1 cellular context compared by ENCODE assay signal in the genomic region with DNA sequence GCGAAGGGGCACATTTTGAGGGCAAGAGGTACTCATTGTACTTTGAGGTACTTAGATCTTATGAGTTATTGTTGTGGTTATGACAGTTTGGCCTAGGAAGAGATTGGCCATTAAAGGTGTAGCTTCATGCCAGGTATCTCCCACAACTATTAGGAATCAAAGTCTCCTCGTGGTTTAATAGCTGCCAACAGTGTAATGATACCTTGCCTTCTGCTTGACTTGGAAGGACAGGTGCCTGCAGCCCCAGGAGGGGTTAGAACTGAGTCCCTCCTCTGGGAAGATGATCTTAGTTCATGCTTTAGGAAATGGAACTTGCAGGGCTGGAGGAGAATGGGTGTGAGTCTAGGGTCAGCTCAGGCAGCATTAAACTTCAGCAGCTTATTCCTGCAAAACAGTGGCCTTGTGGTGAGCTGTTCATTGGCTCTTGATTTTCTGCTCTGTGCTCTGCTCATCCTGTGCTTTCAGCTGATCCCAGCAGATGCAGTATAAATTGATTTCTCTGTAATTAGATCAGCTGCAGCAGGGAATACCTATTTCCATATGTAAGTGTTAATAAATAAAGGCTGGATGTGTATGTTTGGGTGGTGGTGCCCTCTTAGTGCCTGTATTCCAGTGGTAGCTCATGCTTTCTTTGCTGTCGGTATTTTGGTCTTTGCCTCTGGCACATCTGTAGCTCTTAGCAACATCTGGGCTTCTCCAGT.
TF ChIP-seq lines count a peak whose summit lies in the region.

No MANE protein-coding gene starts in this region.

TF ChIP-seq in HepG2, 621 proteins besides CTCF, POLR2A, EP300 and RAD21:
- no peak for TF ChIP-seq CCDC6 (CRISPR knock-in tag; IDR thresholded peaks at IDR 0.05)
- TF ChIP-seq ZNF552 (CRISPR knock-in tag; IDR thresholded peaks at IDR 0.05; ENCODE audit: borderline replicate concordance), result no peak
- TF ChIP-seq CHCHD3 (CRISPR knock-in tag; IDR thresholded peaks at IDR 0.05), result no peak
- no peak for TF ChIP-seq FOXA1 (IDR thresholded peaks at IDR 0.05)
- no peak for TF ChIP-seq FOXA1 (CRISPR knock-in tag; IDR thresholded peaks at IDR 0.05)
- TF ChIP-seq, protein P1, sequence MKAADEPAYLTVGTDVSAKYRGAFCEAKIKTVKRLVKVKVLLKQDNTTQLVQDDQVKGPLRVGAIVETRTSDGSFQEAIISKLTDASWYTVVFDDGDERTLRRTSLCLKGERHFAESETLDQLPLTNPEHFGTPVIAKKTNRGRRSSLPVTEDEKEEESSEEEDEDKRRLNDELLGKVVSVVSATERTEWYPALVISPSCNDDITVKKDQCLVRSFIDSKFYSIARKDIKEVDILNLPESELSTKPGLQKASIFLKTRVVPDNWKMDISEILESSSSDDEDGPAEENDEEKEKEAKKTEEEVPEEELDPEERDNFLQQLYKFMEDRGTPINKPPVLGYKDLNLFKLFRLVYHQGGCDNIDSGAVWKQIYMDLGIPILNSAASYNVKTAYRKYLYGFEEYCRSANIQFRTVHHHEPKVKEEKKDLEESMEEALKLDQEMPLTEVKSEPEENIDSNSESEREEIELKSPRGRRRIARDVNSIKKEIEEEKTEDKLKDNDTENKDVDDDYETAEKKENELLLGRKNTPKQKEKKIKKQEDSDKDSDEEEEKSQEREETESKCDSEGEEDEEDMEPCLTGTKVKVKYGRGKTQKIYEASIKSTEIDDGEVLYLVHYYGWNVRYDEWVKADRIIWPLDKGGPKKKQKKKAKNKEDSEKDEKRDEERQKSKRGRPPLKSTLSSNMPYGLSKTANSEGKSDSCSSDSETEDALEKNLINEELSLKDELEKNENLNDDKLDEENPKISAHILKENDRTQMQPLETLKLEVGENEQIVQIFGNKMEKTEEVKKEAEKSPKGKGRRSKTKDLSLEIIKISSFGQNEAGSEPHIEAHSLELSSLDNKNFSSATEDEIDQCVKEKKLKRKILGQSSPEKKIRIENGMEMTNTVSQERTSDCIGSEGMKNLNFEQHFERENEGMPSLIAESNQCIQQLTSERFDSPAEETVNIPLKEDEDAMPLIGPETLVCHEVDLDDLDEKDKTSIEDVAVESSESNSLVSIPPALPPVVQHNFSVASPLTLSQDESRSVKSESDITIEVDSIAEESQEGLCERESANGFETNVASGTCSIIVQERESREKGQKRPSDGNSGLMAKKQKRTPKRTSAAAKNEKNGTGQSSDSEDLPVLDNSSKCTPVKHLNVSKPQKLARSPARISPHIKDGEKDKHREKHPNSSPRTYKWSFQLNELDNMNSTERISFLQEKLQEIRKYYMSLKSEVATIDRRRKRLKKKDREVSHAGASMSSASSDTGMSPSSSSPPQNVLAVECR (CRISPR knock-in tag; IDR thresholded peaks at IDR 0.05; ENCODE audit: borderline replicate concordance), result no peak
- no peak for TF ChIP-seq ZNF296 (CRISPR knock-in tag; conservative IDR thresholded peaks at IDR 0.05)
- TF ChIP-seq ZNF17 (CRISPR knock-in tag; IDR thresholded peaks at IDR 0.05), result no peak
- no peak for TF ChIP-seq ELF1 (CRISPR knock-in tag; IDR thresholded peaks at IDR 0.05)
- TF ChIP-seq, protein P2, sequence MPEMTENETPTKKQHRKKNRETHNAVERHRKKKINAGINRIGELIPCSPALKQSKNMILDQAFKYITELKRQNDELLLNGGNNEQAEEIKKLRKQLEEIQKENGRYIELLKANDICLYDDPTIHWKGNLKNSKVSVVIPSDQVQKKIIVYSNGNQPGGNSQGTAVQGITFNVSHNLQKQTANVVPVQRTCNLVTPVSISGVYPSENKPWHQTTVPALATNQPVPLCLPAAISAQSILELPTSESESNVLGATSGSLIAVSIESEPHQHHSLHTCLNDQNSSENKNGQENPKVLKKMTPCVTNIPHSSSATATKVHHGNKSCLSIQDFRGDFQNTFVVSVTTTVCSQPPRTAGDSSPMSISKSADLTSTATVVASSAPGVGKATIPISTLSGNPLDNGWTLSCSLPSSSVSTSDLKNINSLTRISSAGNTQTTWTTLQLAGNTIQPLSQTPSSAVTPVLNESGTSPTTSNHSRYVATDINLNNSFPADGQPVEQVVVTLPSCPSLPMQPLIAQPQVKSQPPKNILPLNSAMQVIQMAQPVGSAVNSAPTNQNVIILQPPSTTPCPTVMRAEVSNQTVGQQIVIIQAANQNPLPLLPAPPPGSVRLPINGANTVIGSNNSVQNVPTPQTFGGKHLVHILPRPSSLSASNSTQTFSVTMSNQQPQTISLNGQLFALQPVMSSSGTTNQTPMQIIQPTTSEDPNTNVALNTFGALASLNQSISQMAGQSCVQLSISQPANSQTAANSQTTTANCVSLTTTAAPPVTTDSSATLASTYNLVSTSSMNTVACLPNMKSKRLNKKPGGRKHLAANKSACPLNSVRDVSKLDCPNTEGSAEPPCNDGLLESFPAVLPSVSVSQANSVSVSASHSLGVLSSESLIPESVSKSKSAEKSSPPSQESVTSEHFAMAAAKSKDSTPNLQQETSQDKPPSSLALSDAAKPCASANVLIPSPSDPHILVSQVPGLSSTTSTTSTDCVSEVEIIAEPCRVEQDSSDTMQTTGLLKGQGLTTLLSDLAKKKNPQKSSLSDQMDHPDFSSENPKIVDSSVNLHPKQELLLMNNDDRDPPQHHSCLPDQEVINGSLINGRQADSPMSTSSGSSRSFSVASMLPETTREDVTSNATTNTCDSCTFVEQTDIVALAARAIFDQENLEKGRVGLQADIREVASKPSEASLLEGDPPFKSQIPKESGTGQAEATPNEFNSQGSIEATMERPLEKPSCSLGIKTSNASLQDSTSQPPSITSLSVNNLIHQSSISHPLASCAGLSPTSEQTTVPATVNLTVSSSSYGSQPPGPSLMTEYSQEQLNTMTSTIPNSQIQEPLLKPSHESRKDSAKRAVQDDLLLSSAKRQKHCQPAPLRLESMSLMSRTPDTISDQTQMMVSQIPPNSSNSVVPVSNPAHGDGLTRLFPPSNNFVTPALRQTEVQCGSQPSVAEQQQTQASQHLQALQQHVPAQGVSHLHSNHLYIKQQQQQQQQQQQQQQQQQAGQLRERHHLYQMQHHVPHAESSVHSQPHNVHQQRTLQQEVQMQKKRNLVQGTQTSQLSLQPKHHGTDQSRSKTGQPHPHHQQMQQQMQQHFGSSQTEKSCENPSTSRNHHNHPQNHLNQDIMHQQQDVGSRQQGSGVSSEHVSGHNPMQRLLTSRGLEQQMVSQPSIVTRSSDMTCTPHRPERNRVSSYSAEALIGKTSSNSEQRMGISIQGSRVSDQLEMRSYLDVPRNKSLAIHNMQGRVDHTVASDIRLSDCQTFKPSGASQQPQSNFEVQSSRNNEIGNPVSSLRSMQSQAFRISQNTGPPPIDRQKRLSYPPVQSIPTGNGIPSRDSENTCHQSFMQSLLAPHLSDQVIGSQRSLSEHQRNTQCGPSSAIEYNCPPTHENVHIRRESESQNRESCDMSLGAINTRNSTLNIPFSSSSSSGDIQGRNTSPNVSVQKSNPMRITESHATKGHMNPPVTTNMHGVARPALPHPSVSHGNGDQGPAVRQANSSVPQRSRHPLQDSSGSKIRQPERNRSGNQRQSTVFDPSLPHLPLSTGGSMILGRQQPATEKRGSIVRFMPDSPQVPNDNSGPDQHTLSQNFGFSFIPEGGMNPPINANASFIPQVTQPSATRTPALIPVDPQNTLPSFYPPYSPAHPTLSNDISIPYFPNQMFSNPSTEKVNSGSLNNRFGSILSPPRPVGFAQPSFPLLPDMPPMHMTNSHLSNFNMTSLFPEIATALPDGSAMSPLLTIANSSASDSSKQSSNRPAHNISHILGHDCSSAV (CRISPR knock-in tag; IDR thresholded peaks at IDR 0.05; ENCODE audit: borderline replicate concordance), result no peak
- no peak for TF ChIP-seq HCFC1 (IDR thresholded peaks at IDR 0.05; ENCODE audit: low read depth, low read length)
- TF ChIP-seq, protein P3, sequence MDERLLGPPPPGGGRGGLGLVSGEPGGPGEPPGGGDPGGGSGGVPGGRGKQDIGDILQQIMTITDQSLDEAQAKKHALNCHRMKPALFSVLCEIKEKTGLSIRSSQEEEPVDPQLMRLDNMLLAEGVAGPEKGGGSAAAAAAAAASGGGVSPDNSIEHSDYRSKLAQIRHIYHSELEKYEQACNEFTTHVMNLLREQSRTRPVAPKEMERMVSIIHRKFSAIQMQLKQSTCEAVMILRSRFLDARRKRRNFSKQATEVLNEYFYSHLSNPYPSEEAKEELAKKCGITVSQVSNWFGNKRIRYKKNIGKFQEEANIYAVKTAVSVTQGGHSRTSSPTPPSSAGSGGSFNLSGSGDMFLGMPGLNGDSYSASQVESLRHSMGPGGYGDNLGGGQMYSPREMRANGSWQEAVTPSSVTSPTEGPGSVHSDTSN (CRISPR knock-in tag; IDR thresholded peaks at IDR 0.05), result no peak
- TF ChIP-seq, protein P4, sequence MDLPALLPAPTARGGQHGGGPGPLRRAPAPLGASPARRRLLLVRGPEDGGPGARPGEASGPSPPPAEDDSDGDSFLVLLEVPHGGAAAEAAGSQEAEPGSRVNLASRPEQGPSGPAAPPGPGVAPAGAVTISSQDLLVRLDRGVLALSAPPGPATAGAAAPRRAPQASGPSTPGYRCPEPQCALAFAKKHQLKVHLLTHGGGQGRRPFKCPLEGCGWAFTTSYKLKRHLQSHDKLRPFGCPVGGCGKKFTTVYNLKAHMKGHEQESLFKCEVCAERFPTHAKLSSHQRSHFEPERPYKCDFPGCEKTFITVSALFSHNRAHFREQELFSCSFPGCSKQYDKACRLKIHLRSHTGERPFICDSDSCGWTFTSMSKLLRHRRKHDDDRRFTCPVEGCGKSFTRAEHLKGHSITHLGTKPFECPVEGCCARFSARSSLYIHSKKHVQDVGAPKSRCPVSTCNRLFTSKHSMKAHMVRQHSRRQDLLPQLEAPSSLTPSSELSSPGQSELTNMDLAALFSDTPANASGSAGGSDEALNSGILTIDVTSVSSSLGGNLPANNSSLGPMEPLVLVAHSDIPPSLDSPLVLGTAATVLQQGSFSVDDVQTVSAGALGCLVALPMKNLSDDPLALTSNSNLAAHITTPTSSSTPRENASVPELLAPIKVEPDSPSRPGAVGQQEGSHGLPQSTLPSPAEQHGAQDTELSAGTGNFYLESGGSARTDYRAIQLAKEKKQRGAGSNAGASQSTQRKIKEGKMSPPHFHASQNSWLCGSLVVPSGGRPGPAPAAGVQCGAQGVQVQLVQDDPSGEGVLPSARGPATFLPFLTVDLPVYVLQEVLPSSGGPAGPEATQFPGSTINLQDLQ (CRISPR knock-in tag; IDR thresholded peaks at IDR 0.05), result no peak
- no peak for TF ChIP-seq IRX3 (CRISPR knock-in tag; IDR thresholded peaks at IDR 0.05; ENCODE audit: borderline replicate concordance, low read depth)
- no peak for TF ChIP-seq ZSCAN29 (CRISPR knock-in tag; conservative IDR thresholded peaks at IDR 0.05)
- no peak for TF ChIP-seq PITX1 (CRISPR knock-in tag; IDR thresholded peaks at IDR 0.05)
- no peak for TF ChIP-seq GTF3A (CRISPR knock-in tag; conservative IDR thresholded peaks at IDR 0.05)
- TF ChIP-seq ERF (CRISPR knock-in tag; IDR thresholded peaks at IDR 0.05), result no peak
- no peak for TF ChIP-seq LCORL (IDR thresholded peaks at IDR 0.05)
- no peak for TF ChIP-seq LCORL (CRISPR knock-in tag; IDR thresholded peaks at IDR 0.05)
- TF ChIP-seq KDM2A (CRISPR knock-in tag; IDR thresholded peaks at IDR 0.05; ENCODE audit: borderline replicate concordance, low read depth), result no peak
